25 cellular contexts compared by ENCODE assay signal in the genomic region with DNA sequence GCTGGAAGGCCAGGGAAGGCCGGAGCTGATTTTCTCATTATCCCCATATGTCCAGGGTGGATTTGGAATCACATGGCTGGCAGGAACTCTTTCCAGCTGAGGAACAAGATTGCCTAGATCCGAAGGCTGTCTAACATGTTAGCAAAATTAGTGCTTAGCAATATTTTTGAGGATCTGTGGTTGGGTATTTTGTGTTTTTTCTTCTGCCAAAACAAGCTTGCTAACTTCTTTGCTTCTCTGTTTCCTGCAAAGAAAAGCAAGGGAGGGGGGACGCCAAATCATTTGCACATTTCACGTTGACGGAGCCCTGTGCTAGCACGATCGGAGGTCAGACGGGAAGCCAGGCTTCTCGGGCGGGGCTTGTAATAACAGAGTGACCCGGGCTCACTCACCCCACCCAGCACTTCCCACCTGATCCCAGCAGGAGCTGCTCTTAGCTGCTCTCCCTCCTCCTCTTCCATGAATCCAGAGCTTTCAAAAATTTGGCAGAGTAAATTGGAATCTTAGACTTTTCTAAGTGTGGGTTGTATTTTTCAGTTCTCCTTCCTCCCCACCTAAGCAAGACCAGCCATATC. TPM values are rescaled to one million over a fixed set of nuclear protein-coding genes. Genes with fewer than 3 reads are reported as not detected.
DNase-seq lines count a peak whose midpoint lies in the region; ATAC-seq and TF ChIP-seq lines count a peak whose summit lies in the region.
"Had no signal": no experiment of that assay in that cellular context is flagged by ENCODE, and none has a peak within 500 bp of the region (broad histone marks: within the 10 kb centered on the region; RNA-seq: fewer than 3 reads in every experiment).

No MANE protein-coding gene starts in this region.

- intact Hi-C loops in left lung (cut with DNase I): no loop called here

- H3K27ac ChIP-seq in left lung: no peak overlapping the region
- no peak overlapping the region for H3K27ac ChIP-seq in effector memory CD4-positive, alpha-beta T cell (ENCODE audit: insufficient read depth, low read length, poor library complexity, severe bottlenecking)
- H3K27ac ChIP-seq: ascending aorta, BLaER1 had no signal

- H3K4me1 ChIP-seq in left lung: peaks cover 0 to 14% of the 10 kb centered on the region in 2 donors
- H3K4me1 ChIP-seq in effector memory CD4-positive, alpha-beta T cell (ENCODE audit: control insufficient read depth, insufficient read depth, low read length, poor library complexity, severe bottlenecking): no peaks in the 10 kb centered on the region
- H3K4me1 ChIP-seq: ascending aorta, BLaER1 had no signal

- peaks cover 0 to 37% of the 10 kb centered on the region in 2 donors for H3K27me3 ChIP-seq in left lung
- H3K27me3 ChIP-seq in effector memory CD4-positive, alpha-beta T cell (replicated peaks; ENCODE audit: control insufficient read depth, insufficient read depth, low read length, poor library complexity, severe bottlenecking): no peaks in the 10 kb centered on the region
- H3K27me3 ChIP-seq: ascending aorta, BLaER1 had no signal

- no peaks in the 10 kb centered on the region for H3K36me3 ChIP-seq in left lung
- no peaks in the 10 kb centered on the region for H3K36me3 ChIP-seq in effector memory CD4-positive, alpha-beta T cell (ENCODE audit: control insufficient read depth, insufficient read depth, low read length)
- H3K36me3 ChIP-seq: ascending aorta, BLaER1 had no signal

- H3K9me3 ChIP-seq in left lung: peaks cover 0 to 3% of the 10 kb centered on the region in 2 donors
- H3K9me3 ChIP-seq in effector memory CD4-positive, alpha-beta T cell (ENCODE audit: control insufficient read depth, low read length): no peaks in the 10 kb centered on the region
- H3K9me3 ChIP-seq: ascending aorta had no signal

- DNase-seq in AG09319 (ENCODE audit: extremely low read depth, low read depth): no peak
- peak; percentile 5 for DNase-seq in HT-29 (ENCODE audit: low spot score)
- DNase-seq in fibroblast of mammary gland (ENCODE audit: low read depth): peak; percentile 57
- no peak for DNase-seq in left lung
- DNase-seq in effector memory CD4-positive, alpha-beta T cell: no peak
- no peak for DNase-seq in activated CD4-positive, alpha-beta T cell treated with anti-CD3 and anti-CD28 coated beads, Interleukin-2, amount 50 U/mL, for 4 hours
- DNase-seq in D341Med (ENCODE audit: low spot score): no peak
- no peak for DNase-seq in T1000 (lab: John Stamatoyannopoulos, UW)
- DNase-seq: activated CD8-positive, alpha-beta memory T cell treated with anti-CD3 and anti-CD28 coated beads, Interleukin-2, amount 50 U/mL, for 48 hours; caudate nucleus; COR-L47; dermis blood vessel endothelial cell; DND-41; Karpas-422; MV-4-11; naive thymus-derived CD4-positive, alpha-beta T cell; NCI-H187; NCI-H774; stimulated activated CD4-positive, alpha-beta T cell treated with anti-CD3 and anti-CD28 coated beads, Interleukin-2, amount 100 ng/mL, for 24 hours had no signal

- H3K4me3 ChIP-seq in fibroblast of mammary gland (ENCODE audit: control insufficient read depth, low read depth, low read length) (no peak overlapping the region), left lung (no peak overlapping the region)
- no peak overlapping the region for H3K4me3 ChIP-seq in effector memory CD4-positive, alpha-beta T cell (ENCODE audit: insufficient read depth, low read depth, low read length, poor library complexity, severe bottlenecking)
- H3K4me3 ChIP-seq: ascending aorta, BLaER1, smooth muscle cell had no signal

- TF ChIP-seq CTCF in AG09319 (IDR thresholded peaks at IDR 0.05; ENCODE audit: low read depth, low read length): peak; percentile 7; the same call in 1 of the 2 replicates
- TF ChIP-seq CTCF in fibroblast of mammary gland (conservative IDR thresholded peaks at IDR 0.05; ENCODE audit: control insufficient read depth, insufficient read depth, low read depth, low read length): no peak
- no peak for TF ChIP-seq CTCF in left lung (IDR thresholded peaks at IDR 0.05)

- ATAC-seq in left lung: peak; percentile 36
- ATAC-seq: naive thymus-derived CD4-positive, alpha-beta T cell had no signal

RNA-seq across cellular contexts. Expression of a gene that starts 33.3 kb away (rescaled TPM):
- not detected in 2 replicates for total RNA-seq in HT-29 (2014; rRNA removed; shearing (Covaris generic))
- total RNA-seq in left lung: 10 to 100 TPM; 21.7 to 30.3 TPM
- total RNA-seq: activated T-helper 2 cell treated with anti-CD3 and anti-CD28 coated beads, Interferon-gamma antibody, Interleukin-2, Interleukin-4, amounts not matched to agents 10 μg/mL and 5 μg/mL and 100 μg/mL, durations not matched to agents 14 hours and 24 hours and 36 hours; kidney epithelial cell; naive thymus-derived CD4-positive, alpha-beta T cell; osteoblast had no signal

Comparison
In these comparisons a context has a peak if more than half of its experiments do, and no peak if none do; other contexts are left out.
1. DNase-seq: peak in HT-29 (single experiment) and fibroblast of mammary gland (single experiment); none in AG09319 (single experiment), left lung (0 of 2), effector memory CD4-positive, alpha-beta T cell (0 of 3), activated CD4-positive, alpha-beta T cell treated with anti-CD3 and anti-CD28 coated beads, Interleukin-2, amount 50 U/mL, for 4 hours (0 of 2), D341Med (single experiment) and T1000 (single experiment).
2. RNA of a gene that starts 33.3 kb away (total RNA-seq): 21.7 to 30.3 TPM in left lung; not detected in HT-29; every median in the first group is over 10 times any median in the second.